ENCODE assay signal across 8 cellular contexts in genomic region chr4:77104405-77105292, GRCh38. TPM values are rescaled to one million over a fixed set of nuclear protein-coding genes. Genes with fewer than 3 reads are reported as not detected.
DNase-seq lines count a peak whose midpoint lies in the region; ATAC-seq and TF ChIP-seq lines count a peak whose summit lies in the region.

No MANE protein-coding gene starts in this region.

- no peak for TF ChIP-seq EP300 in transverse colon (IDR thresholded peaks at IDR 0.05; ENCODE audit: low read depth)

- H3K36me3 ChIP-seq in transverse colon: no peaks in the 10 kb centered on the region

- no peak for TF ChIP-seq POLR2A in transverse colon (IDR thresholded peaks at IDR 0.05)

- no peak for ATAC-seq in GM18867 (IDR thresholded peaks at IDR 0.05; ENCODE audit: unreplicated experiment)

- whole genome bisulfite sequencing in transverse colon (ENCODE audit: low coverage in 1 of 2), 2 donors: 40 to 93% methylated on average over 2 to 6 of the region's 6 CpGs

- peak; percentile 7 for DNase-seq in NCI-H1092 treated with DMSO at 0.1 percent for 48 hours (lab: John Stamatoyannopoulos, UW)
- no peak for DNase-seq in NCI-H1092 (lab: John Stamatoyannopoulos, UW)
- DNase-seq in astrocyte of the hippocampus (ENCODE audit: low read depth, low spot score): peak; percentile 59
- peak; percentile 73 for DNase-seq in kidney tubule cell (ENCODE audit: low spot score)
- DNase-seq in transverse colon: peak; percentile 73
- DNase-seq in NCI-H2196 treated with DMSO at 0.1 percent for 48 hours (lab: John Stamatoyannopoulos, UW; ENCODE audit: unreplicated experiment): no peak
- DNase-seq in pons (ENCODE audit: low spot score): no peak

- in situ Hi-C loops in transverse colon (cut with MboI; ENCODE audit: low pct_ligation_motif_present in 1 of 4, low pct_unique_long_range_greater_than_20kb in 1 of 4, low sequenced_read_pairs in 3 of 4): no loop called here

- no peak overlapping the region for H3K4me3 ChIP-seq in transverse colon

- peak overlapping the region; percentile 9 to 52 (median 42) for H3K27ac ChIP-seq in transverse colon

- intact Hi-C loops in transverse colon (cut with DNase I; ENCODE audit: low total_unique reads): no loop called here

- H3K9me3 ChIP-seq in transverse colon: no peaks in the 10 kb centered on the region

- no peak for TF ChIP-seq CTCF in transverse colon (IDR thresholded peaks at IDR 0.05)

- H3K4me1 ChIP-seq in transverse colon: peaks cover 0 to 21% (median 12%) of the 10 kb centered on the region in 4 donors

- no peaks in the 10 kb centered on the region for H3K27me3 ChIP-seq in transverse colon

RNA-seq across cellular contexts. Expression of gene CCNI, which starts 28.9 kb away (rescaled TPM):
- 100 to 1,000 TPM in 3 of 4 donors, 10 to 100 TPM in 1; 91.7 to 206 (median 154) TPM for total RNA-seq in transverse colon

RNA-seq across cellular contexts. Expression of gene CCNG2, which starts 52.4 kb away (rescaled TPM):
- total RNA-seq in transverse colon: 100 to 1,000 TPM in 1 of 4 donors, 10 to 100 TPM in 3; 55.4 to 114 (median 79.4) TPM

Comparison
In these comparisons a context has a peak if more than half of its experiments do, and no peak if none do; other contexts are left out.
1. DNase-seq: peak in NCI-H1092 treated with DMSO at 0.1 percent for 48 hours (single experiment), astrocyte of the hippocampus (single experiment), kidney tubule cell (single experiment) and transverse colon (single experiment); none in NCI-H1092 (single experiment), NCI-H2196 treated with DMSO at 0.1 percent for 48 hours (single experiment) and pons (single experiment).